Comparison of ENCODE assay signal across 3 cellular contexts in genomic region chr9:73655831-73656230, GRCh38.
TF ChIP-seq lines count a peak whose summit lies in the region.

No MANE protein-coding gene starts in this region.

TF ChIP-seq in HepG2, 621 proteins besides CTCF, POLR2A, EP300 and RAD21 (continues in another document):
- TF ChIP-seq BCLAF1 (IDR thresholded peaks at IDR 0.05): no peak
- no peak for TF ChIP-seq MYPOP (CRISPR knock-in tag; IDR thresholded peaks at IDR 0.05)
- no peak for TF ChIP-seq ZBTB26 (CRISPR knock-in tag; IDR thresholded peaks at IDR 0.05; ENCODE audit: borderline replicate concordance)
- TF ChIP-seq IKZF4 (CRISPR knock-in tag; IDR thresholded peaks at IDR 0.05; ENCODE audit: borderline replicate concordance, low read depth, not compliant biosample characterization): no peak
- no peak for TF ChIP-seq ZNF607 (CRISPR knock-in tag; IDR thresholded peaks at IDR 0.05; ENCODE audit: borderline replicate concordance)
- TF ChIP-seq MAFF (IDR thresholded peaks at IDR 0.05; ENCODE audit: low read depth, low read length): peak; percentile 74; the same call in 1 of the 2 replicates
- TF ChIP-seq KAT7 (CRISPR knock-in tag; IDR thresholded peaks at IDR 0.05; ENCODE audit: borderline replicate concordance): no peak
- TF ChIP-seq ZNF713 (CRISPR knock-in tag; IDR thresholded peaks at IDR 0.05): no peak
- peak; percentile 57 to 75; a peak in 3 of 4 replicates for TF ChIP-seq MAFK (conservative IDR thresholded peaks at IDR 0.05 in 1 of 2, IDR thresholded peaks at IDR 0.05 in 1 of 2; ENCODE audit: low read length in 2 of 2)
- TF ChIP-seq ZNF749 (CRISPR knock-in tag; IDR thresholded peaks at IDR 0.05; ENCODE audit: borderline replicate concordance): no peak
- TF ChIP-seq ATM (IDR thresholded peaks at IDR 0.05; ENCODE audit: borderline replicate concordance): no peak

TF ChIP-seq in IMR-90, 13 proteins besides CTCF, POLR2A, EP300 and RAD21:
- TF ChIP-seq BHLHE40 (IDR thresholded peaks at IDR 0.05; ENCODE audit: low read depth, low read length) (no peak), MAFK (IDR thresholded peaks at IDR 0.05; ENCODE audit: low read depth, low read length) (peak; percentile 55; the same call in 1 of the 2 replicates)

TF ChIP-seq in K562, 482 proteins besides CTCF, POLR2A, EP300 and RAD21:
- TF ChIP-seq PRPF4 (IDR thresholded peaks at IDR 0.05; ENCODE audit: insufficient read depth, low read depth, low read length, poor library complexity, severe bottlenecking): no peak
- 0 out of 2 replicates have a peak, but pooled peaks have one; percentile 16 for TF ChIP-seq MAFG (tag; conservative IDR thresholded peaks at IDR 0.05)
- 0 out of 2 replicates have a peak, but pooled peaks have one; percentile 15 for TF ChIP-seq MAFK (IDR thresholded peaks at IDR 0.05; ENCODE audit: low read length)
- TF ChIP-seq C11orf30 (IDR thresholded peaks at IDR 0.05; ENCODE audit: low read depth): peak; percentile 25; the same call in 1 of the 2 replicates
- peak; percentile 26; the same call in 1 of the 2 replicates for TF ChIP-seq MAFF (IDR thresholded peaks at IDR 0.05; ENCODE audit: low read length)
